ENCODE assay signal across 17 cellular contexts in the genomic region with DNA sequence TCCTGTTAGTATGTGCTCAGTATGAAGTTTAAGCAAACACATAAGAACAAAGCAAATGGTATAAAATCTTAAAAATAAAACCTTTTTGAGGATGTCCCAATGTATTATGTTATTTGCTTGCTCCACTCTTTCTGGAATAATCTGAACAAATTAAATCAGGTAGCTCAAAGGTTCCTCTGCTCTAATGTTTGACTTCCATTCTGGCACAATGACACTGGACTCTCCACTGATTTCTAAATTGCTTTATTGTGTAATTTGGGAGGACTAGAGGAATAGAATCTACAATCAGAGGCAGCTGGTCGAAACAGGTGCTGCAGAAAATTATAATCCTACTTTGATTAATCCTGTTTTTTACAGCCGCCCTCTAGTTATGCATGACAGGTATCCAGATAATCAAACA.
"Had no signal": no experiment of that assay in that cellular context is flagged by ENCODE, and none has a peak within 500 bp of the region (broad histone marks: within the 10 kb centered on the region; RNA-seq: fewer than 3 reads in every experiment).

No MANE protein-coding gene starts in this region.

- H3K36me3 ChIP-seq: heart left ventricle, left lung, transverse colon had no signal

- DNase-seq: activated CD4-positive, alpha-beta T cell treated with anti-CD3 and anti-CD28 coated beads, Interleukin-2, amount 50 U/mL, for 1 hour; activated CD4-positive, CD25-positive, alpha-beta regulatory T cell; activated naive CD4-positive, alpha-beta T cell treated with anti-CD3 and anti-CD28 coated beads, Interleukin-2, amount 50 U/mL, for 16 hours; activated T-cell treated with anti-CD3 and anti-CD28 coated beads for 4 hours; body of pancreas; central memory CD4-positive, alpha-beta T cell; effector CD4-positive, alpha-beta T cell; foreskin melanocyte; heart left ventricle; islet precursor cell; left lung; mesenchymal stem cell; stimulated activated CD4-positive, alpha-beta T cell treated with anti-CD3 and anti-CD28 coated beads, Interleukin-12 subunit alpha, Interleukin-12 subunit beta, amount 100 ng/mL, for 4 hours; stimulated activated naive CD4-positive, alpha-beta T cell; substantia nigra; transverse colon had no signal

- H3K27ac ChIP-seq: body of pancreas, coronary artery, heart left ventricle, left lung, transverse colon had no signal

- H3K27me3 ChIP-seq: body of pancreas, heart left ventricle, left lung, transverse colon had no signal

- H3K4me3 ChIP-seq: body of pancreas, coronary artery, heart left ventricle, left lung, transverse colon had no signal

- H3K9me3 ChIP-seq: body of pancreas, left lung, transverse colon had no signal

- H3K4me1 ChIP-seq: body of pancreas, heart left ventricle, left lung, transverse colon had no signal
